In the genomic region with DNA sequence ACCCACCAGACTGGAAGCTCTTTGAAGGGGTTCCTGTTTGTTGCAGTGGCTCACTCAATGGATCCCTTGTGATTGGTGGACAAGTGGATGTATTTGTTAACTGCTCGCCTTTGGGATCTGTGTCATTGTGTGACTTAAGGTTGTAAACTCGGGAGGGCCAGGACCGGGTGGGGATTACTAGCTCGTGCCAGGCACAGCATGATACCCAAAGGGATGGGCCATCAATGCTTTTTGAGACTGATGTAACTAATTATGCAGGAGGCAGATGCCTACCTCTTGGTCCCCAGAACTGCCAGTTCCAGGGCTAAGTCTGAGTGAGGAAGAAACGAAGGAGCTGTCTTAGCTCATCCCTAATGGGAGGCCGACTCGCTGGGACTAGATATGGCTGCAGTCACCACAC, we compare ENCODE assay signal across 1 cellular context.
TF ChIP-seq lines count a peak whose summit lies in the region.

No MANE protein-coding gene starts in this region.

TF ChIP-seq in HepG2, 621 proteins besides CTCF, POLR2A, EP300 and RAD21:
- TF ChIP-seq, protein P1, sequence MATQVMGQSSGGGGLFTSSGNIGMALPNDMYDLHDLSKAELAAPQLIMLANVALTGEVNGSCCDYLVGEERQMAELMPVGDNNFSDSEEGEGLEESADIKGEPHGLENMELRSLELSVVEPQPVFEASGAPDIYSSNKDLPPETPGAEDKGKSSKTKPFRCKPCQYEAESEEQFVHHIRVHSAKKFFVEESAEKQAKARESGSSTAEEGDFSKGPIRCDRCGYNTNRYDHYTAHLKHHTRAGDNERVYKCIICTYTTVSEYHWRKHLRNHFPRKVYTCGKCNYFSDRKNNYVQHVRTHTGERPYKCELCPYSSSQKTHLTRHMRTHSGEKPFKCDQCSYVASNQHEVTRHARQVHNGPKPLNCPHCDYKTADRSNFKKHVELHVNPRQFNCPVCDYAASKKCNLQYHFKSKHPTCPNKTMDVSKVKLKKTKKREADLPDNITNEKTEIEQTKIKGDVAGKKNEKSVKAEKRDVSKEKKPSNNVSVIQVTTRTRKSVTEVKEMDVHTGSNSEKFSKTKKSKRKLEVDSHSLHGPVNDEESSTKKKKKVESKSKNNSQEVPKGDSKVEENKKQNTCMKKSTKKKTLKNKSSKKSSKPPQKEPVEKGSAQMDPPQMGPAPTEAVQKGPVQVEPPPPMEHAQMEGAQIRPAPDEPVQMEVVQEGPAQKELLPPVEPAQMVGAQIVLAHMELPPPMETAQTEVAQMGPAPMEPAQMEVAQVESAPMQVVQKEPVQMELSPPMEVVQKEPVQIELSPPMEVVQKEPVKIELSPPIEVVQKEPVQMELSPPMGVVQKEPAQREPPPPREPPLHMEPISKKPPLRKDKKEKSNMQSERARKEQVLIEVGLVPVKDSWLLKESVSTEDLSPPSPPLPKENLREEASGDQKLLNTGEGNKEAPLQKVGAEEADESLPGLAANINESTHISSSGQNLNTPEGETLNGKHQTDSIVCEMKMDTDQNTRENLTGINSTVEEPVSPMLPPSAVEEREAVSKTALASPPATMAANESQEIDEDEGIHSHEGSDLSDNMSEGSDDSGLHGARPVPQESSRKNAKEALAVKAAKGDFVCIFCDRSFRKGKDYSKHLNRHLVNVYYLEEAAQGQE (IDR thresholded peaks at IDR 0.05; ENCODE audit: borderline replicate concordance in 1 of 2, low read depth in 1 of 2, low read length in 2 of 2): no peak
- TF ChIP-seq ZNF672 (CRISPR knock-in tag; IDR thresholded peaks at IDR 0.05) (no peak), ZSCAN12 (CRISPR knock-in tag; IDR thresholded peaks at IDR 0.05) (no peak), ZNF788 (CRISPR knock-in tag; IDR thresholded peaks at IDR 0.05; ENCODE audit: borderline replicate concordance) (no peak), ZBTB7B (CRISPR knock-in tag; IDR thresholded peaks at IDR 0.05) (no peak), ZBTB8A (CRISPR knock-in tag; IDR thresholded peaks at IDR 0.05; ENCODE audit: borderline replicate concordance, low read depth) (no peak), PHB2 (IDR thresholded peaks at IDR 0.05; ENCODE audit: partially characterized antibody) (no peak), NFATC3 (CRISPR knock-in tag; IDR thresholded peaks at IDR 0.05) (no peak), ZNF407 (CRISPR knock-in tag; IDR thresholded peaks at IDR 0.05; ENCODE audit: not compliant biosample characterization) (no peak), ZNF670 (CRISPR knock-in tag; IDR thresholded peaks at IDR 0.05; ENCODE audit: borderline replicate concordance) (no peak)
- TF ChIP-seq, protein P2, sequence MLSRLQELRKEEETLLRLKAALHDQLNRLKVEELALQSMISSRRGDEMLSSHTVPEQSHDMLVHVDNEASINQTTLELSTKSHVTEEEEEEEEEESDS (CRISPR knock-in tag; IDR thresholded peaks at IDR 0.05; ENCODE audit: borderline replicate concordance): no peak
